16 cellular contexts compared by ENCODE assay signal in the genomic region with DNA sequence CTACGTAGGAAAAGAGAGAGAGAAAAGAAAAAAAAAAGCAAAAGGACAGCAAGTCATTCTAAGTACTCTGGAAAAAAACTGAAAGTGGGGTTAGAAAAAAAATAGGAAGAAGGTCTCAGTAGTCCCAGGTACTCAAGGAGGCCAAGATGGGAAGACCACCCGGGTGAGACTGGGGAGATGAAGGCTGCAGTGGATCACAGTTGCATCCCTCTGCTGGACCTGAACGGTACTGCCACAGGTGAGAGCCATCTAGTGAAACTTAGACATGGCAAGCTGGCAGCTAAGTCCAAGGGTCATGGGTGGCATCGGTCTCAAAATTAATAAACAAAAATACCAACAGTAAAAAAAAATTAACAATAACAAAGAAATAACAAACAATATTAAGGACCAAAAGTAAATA. TPM values are rescaled to one million over a fixed set of nuclear protein-coding genes. Genes with fewer than 3 reads are reported as not detected.
DNase-seq lines count a peak whose midpoint lies in the region; ATAC-seq and TF ChIP-seq lines count a peak whose summit lies in the region.
"Had no signal": no experiment of that assay in that cellular context is flagged by ENCODE, and none has a peak within 500 bp of the region (broad histone marks: within the 10 kb centered on the region; RNA-seq: fewer than 3 reads in every experiment).

No MANE protein-coding gene starts in this region.

- H3K36me3 Mint-ChIP-seq in activated T-helper 1 cell treated with anti-CD3 and anti-CD28 coated beads, Interleukin-12 subunit alpha, Interleukin-12 subunit beta, Interleukin-2, Interleukin-4 antibody, amounts not matched to agents 30 ng/mL and 10 ng/mL and 1 ng/mL, durations not matched to agents 14 hours and 24 hours and 36 hours (ENCODE audit: low read depth) = peaks cover 1% of the 10 kb centered on the region

- no peaks in the 10 kb centered on the region for H3K27me3 Mint-ChIP-seq in activated T-helper 1 cell treated with anti-CD3 and anti-CD28 coated beads, Interleukin-12 subunit alpha, Interleukin-12 subunit beta, Interleukin-2, Interleukin-4 antibody, amounts not matched to agents 30 ng/mL and 10 ng/mL and 1 ng/mL, durations not matched to agents 14 hours and 24 hours and 36 hours (ENCODE audit: insufficient read depth)

- H3K9me3 Mint-ChIP-seq in activated T-helper 1 cell treated with anti-CD3 and anti-CD28 coated beads, Interleukin-12 subunit alpha, Interleukin-12 subunit beta, Interleukin-2, Interleukin-4 antibody, amounts not matched to agents 30 ng/mL and 10 ng/mL and 1 ng/mL, durations not matched to agents 14 hours and 24 hours and 36 hours = peaks cover 72% of the 10 kb centered on the region

- no peaks in the 10 kb centered on the region for H3K27me3 ChIP-seq in BE2C
- H3K27me3 ChIP-seq: gastroesophageal sphincter had no signal

- no peaks in the 10 kb centered on the region for H3K4me1 ChIP-seq in BE2C
- H3K4me1 ChIP-seq: gastroesophageal sphincter had no signal

- no peak overlapping the region for H3K27ac Mint-ChIP-seq in activated T-helper 1 cell treated with anti-CD3 and anti-CD28 coated beads, Interleukin-12 subunit alpha, Interleukin-12 subunit beta, Interleukin-2, Interleukin-4 antibody, amounts not matched to agents 30 ng/mL and 10 ng/mL and 1 ng/mL, durations not matched to agents 14 hours and 24 hours and 36 hours
- H3K27ac Mint-ChIP-seq: naive thymus-derived CD8-positive, alpha-beta T cell had no signal

- no peak overlapping the region for H3K4me3 Mint-ChIP-seq in activated T-helper 1 cell treated with anti-CD3 and anti-CD28 coated beads, Interleukin-12 subunit alpha, Interleukin-12 subunit beta, Interleukin-2, Interleukin-4 antibody, amounts not matched to agents 30 ng/mL and 10 ng/mL and 1 ng/mL, durations not matched to agents 14 hours and 24 hours and 36 hours
- H3K4me3 Mint-ChIP-seq: naive thymus-derived CD8-positive, alpha-beta T cell had no signal

- TF ChIP-seq CTCF in BE2C (IDR thresholded peaks at IDR 0.05; ENCODE audit: low read depth, low read length) (peak; percentile 57), GM12872 (IDR thresholded peaks at IDR 0.05; ENCODE audit: insufficient read depth, low read depth, low read length) (peak; percentile 53; the same call in 2 of the 3 replicates), fibroblast of pulmonary artery (IDR thresholded peaks at IDR 0.05; ENCODE audit: low read length, missing control alignments) (peak; percentile 16)

- DNase-seq in BE2C (peak; percentile 35), OCI-M1 (lab: John Stamatoyannopoulos, UW) (peak; percentile 23), fibroblast of pulmonary artery (ENCODE audit: low read depth) (no peak), cerebellum (ENCODE audit: low spot score) (no peak)
- no peak for DNase-seq in activated CD8-positive, alpha-beta memory T cell treated with anti-CD3 and anti-CD28 coated beads, Interleukin-2, amount 50 U/mL, for 48 hours
- DNase-seq in activated T-helper 1 cell treated with anti-CD3 and anti-CD28 coated beads, Interleukin-12 subunit alpha, Interleukin-12 subunit beta, Interleukin-2, Interleukin-4 antibody, amounts not matched to agents 30 ng/mL and 10 ng/mL and 1 ng/mL, durations not matched to agents 14 hours and 24 hours and 36 hours (ENCODE audit: low spot score) = no peak
- DNase-seq: activated naive CD4-positive, alpha-beta T cell treated with anti-CD3 and anti-CD28 coated beads, Interleukin-2, amount 50 U/mL, for 16 hours; GOT3; naive thymus-derived CD8-positive, alpha-beta T cell; NCI-H1930; T-helper 2 cell had no signal

- H3K9me3 ChIP-seq in BE2C = no peaks in the 10 kb centered on the region

- no peak overlapping the region for H3K4me3 ChIP-seq in BE2C (ENCODE audit: low read depth, low read length)
- no peak overlapping the region for H3K4me3 ChIP-seq in fibroblast of pulmonary artery (replicated peaks; ENCODE audit: low read depth, low read length)
- H3K4me3 ChIP-seq: coronary artery, gastroesophageal sphincter had no signal

- H3K4me1 Mint-ChIP-seq in activated T-helper 1 cell treated with anti-CD3 and anti-CD28 coated beads, Interleukin-12 subunit alpha, Interleukin-12 subunit beta, Interleukin-2, Interleukin-4 antibody, amounts not matched to agents 30 ng/mL and 10 ng/mL and 1 ng/mL, durations not matched to agents 14 hours and 24 hours and 36 hours (ENCODE audit: low read depth) = no peaks in the 10 kb centered on the region
- H3K4me1 Mint-ChIP-seq: naive thymus-derived CD8-positive, alpha-beta T cell had no signal

- no peaks in the 10 kb centered on the region for H3K36me3 ChIP-seq in BE2C
- H3K36me3 ChIP-seq: gastroesophageal sphincter had no signal

- intact Hi-C loops in activated T-helper 1 cell treated with anti-CD3 and anti-CD28 coated beads, Interleukin-12 subunit alpha, Interleukin-12 subunit beta, Interleukin-2, Interleukin-4 antibody, amounts not matched to agents 30 ng/mL and 10 ng/mL and 1 ng/mL, durations not matched to agents 14 hours and 24 hours and 36 hours (cut with micrococcal nuclease) = no loop called here

- ATAC-seq in GM19328 (IDR thresholded peaks at IDR 0.05; ENCODE audit: unreplicated experiment) = no peak
- ATAC-seq: gastroesophageal sphincter; naive thymus-derived CD8-positive, alpha-beta T cell; sciatic nerve had no signal

RNA-seq across cellular contexts. Expression of a gene that starts 41.0 kb away (rescaled TPM):
- polyA plus RNA-seq in BE2C (2012; ENCODE audit: insufficient read depth, insufficient read length, low read depth) = 12.1 TPM
- 335 TPM for total RNA-seq in cerebellum
- 20.5 and 22.4 TPM in 2 replicates for total RNA-seq in activated T-helper 1 cell treated with anti-CD3 and anti-CD28 coated beads, Interleukin-12 subunit alpha, Interleukin-12 subunit beta, Interleukin-2, Interleukin-4 antibody, amounts not matched to agents 30 ng/mL and 10 ng/mL and 1 ng/mL, durations not matched to agents 14 hours and 24 hours and 36 hours

Comparison
In these comparisons a context has a peak if more than half of its experiments do, and no peak if none do; other contexts are left out.
1. DNase-seq: peak in BE2C (single experiment) and OCI-M1 (single experiment); none in fibroblast of pulmonary artery (single experiment), activated CD8-positive, alpha-beta memory T cell treated with anti-CD3 and anti-CD28 coated beads, Interleukin-2, amount 50 U/mL, for 48 hours (single experiment), cerebellum (single experiment) and activated T-helper 1 cell treated with anti-CD3 and anti-CD28 coated beads, Interleukin-12 subunit alpha, Interleukin-12 subunit beta, Interleukin-2, Interleukin-4 antibody, amounts not matched to agents 30 ng/mL and 10 ng/mL and 1 ng/mL, durations not matched to agents 14 hours and 24 hours and 36 hours (single experiment).
2. RNA of a gene that starts 41.0 kb away (total RNA-seq): 335 TPM in cerebellum (single experiment); 20.5 to 22.4 TPM in activated T-helper 1 cell treated with anti-CD3 and anti-CD28 coated beads, Interleukin-12 subunit alpha, Interleukin-12 subunit beta, Interleukin-2, Interleukin-4 antibody, amounts not matched to agents 30 ng/mL and 10 ng/mL and 1 ng/mL, durations not matched to agents 14 hours and 24 hours and 36 hours; every median in the first group is over 10 times any median in the second.
3. Peak in every context shown above with its lines, with median percentiles within 50 percentile points of each other: CTCF ChIP-seq.